ENCODE assay signal across 8 cellular contexts in genomic region chr19:36115453-36116343, GRCh38. TPM values are rescaled to one million over a fixed set of nuclear protein-coding genes. Genes with fewer than 3 reads are reported as not detected.
DNase-seq lines count a peak whose midpoint lies in the region; TF ChIP-seq lines count a peak whose summit lies in the region.

TBCB (plus strand) TSS chr19:36115468; CDS start chr19:36115561, 93 bp downstream.

- no peak for TF ChIP-seq CTCF in astrocyte of the spinal cord (IDR thresholded peaks at IDR 0.05; ENCODE audit: low read depth, low read length)

- H3K36me3 Mint-ChIP-seq in T-helper 2 cell treated with Interferon-gamma antibody and Interleukin-4, amounts not matched to agents 5 μg/mL and 100 μg/mL, for 36 hours (ENCODE audit: low read depth), result peaks cover 47% of the 10 kb centered on the region

- H3K4me1 Mint-ChIP-seq in T-helper 2 cell treated with Interferon-gamma antibody and Interleukin-4, amounts not matched to agents 5 μg/mL and 100 μg/mL, for 36 hours (ENCODE audit: low read depth), result peaks cover 29% of the 10 kb centered on the region

- in situ Hi-C loops in astrocyte of the spinal cord (cut with HindIII; ENCODE audit: low sequenced_read_pairs), result no loop called here

- H3K27ac Mint-ChIP-seq in T-helper 2 cell treated with Interferon-gamma antibody and Interleukin-4, amounts not matched to agents 5 μg/mL and 100 μg/mL, for 36 hours, result peak within 1 kb of the TSS; percentile 99

- peak; percentile 67 for DNase-seq in SIG-M5 treated with dmso at 0.1 percent for 504 hours (lab: John Stamatoyannopoulos, UW; ENCODE audit: unreplicated experiment)
- no peak for DNase-seq in SIG-M5 (lab: John Stamatoyannopoulos, UW)
- peak; percentile 48 for DNase-seq in HT1080 (ENCODE audit: low read depth)
- DNase-seq in T-helper 2 cell treated with Interferon-gamma antibody and Interleukin-4, amounts not matched to agents 5 μg/mL and 100 μg/mL, for 36 hours (ENCODE audit: low spot score), result no peak
- DNase-seq in astrocyte of the spinal cord (ENCODE audit: low read depth, low spot score), result peak; percentile 42
- DNase-seq in islet precursor cell, result peak; percentile 70
- peak; percentile 93 to 96 for DNase-seq in stimulated activated CD4-positive, alpha-beta T cell treated with anti-CD3 and anti-CD28 coated beads, Interleukin-1b, Interleukin-23, amount 100 ng/mL, for 4 hours (ENCODE audit: low read depth in 2 of 2)
- DNase-seq in putamen (ENCODE audit: low spot score), result no peak

- peak within 1 kb of the TSS; percentile 95 for H3K4me3 ChIP-seq in astrocyte of the spinal cord (ENCODE audit: low read depth, low read length)

- peak within 1 kb of the TSS; percentile 96 for H3K4me3 Mint-ChIP-seq in T-helper 2 cell treated with Interferon-gamma antibody and Interleukin-4, amounts not matched to agents 5 μg/mL and 100 μg/mL, for 36 hours

- no peaks in the 10 kb centered on the region for H3K9me3 Mint-ChIP-seq in T-helper 2 cell treated with Interferon-gamma antibody and Interleukin-4, amounts not matched to agents 5 μg/mL and 100 μg/mL, for 36 hours

- H3K27me3 Mint-ChIP-seq in T-helper 2 cell treated with Interferon-gamma antibody and Interleukin-4, amounts not matched to agents 5 μg/mL and 100 μg/mL, for 36 hours (ENCODE audit: low read depth), result peaks cover 5% of the 10 kb centered on the region

RNA-seq across cellular contexts. Expression of gene TBCB, which starts in this region (rescaled TPM):
- total RNA-seq in HT1080 (2014; rRNA removed; shearing (Covaris generic)), result 176 and 193 TPM in 2 replicates
- polyA plus RNA-seq in HT1080 (2015; cell fraction: cytosol; rRNA removed), result 114 and 200 TPM in 2 replicates
- 69.1 and 103 TPM in 2 replicates for polyA plus RNA-seq in HT1080 (2015; cell fraction: nucleus; rRNA removed)

Comparison
In these comparisons a context has a peak if more than half of its experiments do, and no peak if none do; other contexts are left out.
1. DNase-seq: peak in SIG-M5 treated with dmso at 0.1 percent for 504 hours (single experiment), HT1080 (single experiment), astrocyte of the spinal cord (single experiment), islet precursor cell (single experiment) and stimulated activated CD4-positive, alpha-beta T cell treated with anti-CD3 and anti-CD28 coated beads, Interleukin-1b, Interleukin-23, amount 100 ng/mL, for 4 hours (2 of 2); none in SIG-M5 (single experiment), T-helper 2 cell treated with Interferon-gamma antibody and Interleukin-4, amounts not matched to agents 5 μg/mL and 100 μg/mL, for 36 hours (single experiment) and putamen (single experiment).